In the genomic region with DNA sequence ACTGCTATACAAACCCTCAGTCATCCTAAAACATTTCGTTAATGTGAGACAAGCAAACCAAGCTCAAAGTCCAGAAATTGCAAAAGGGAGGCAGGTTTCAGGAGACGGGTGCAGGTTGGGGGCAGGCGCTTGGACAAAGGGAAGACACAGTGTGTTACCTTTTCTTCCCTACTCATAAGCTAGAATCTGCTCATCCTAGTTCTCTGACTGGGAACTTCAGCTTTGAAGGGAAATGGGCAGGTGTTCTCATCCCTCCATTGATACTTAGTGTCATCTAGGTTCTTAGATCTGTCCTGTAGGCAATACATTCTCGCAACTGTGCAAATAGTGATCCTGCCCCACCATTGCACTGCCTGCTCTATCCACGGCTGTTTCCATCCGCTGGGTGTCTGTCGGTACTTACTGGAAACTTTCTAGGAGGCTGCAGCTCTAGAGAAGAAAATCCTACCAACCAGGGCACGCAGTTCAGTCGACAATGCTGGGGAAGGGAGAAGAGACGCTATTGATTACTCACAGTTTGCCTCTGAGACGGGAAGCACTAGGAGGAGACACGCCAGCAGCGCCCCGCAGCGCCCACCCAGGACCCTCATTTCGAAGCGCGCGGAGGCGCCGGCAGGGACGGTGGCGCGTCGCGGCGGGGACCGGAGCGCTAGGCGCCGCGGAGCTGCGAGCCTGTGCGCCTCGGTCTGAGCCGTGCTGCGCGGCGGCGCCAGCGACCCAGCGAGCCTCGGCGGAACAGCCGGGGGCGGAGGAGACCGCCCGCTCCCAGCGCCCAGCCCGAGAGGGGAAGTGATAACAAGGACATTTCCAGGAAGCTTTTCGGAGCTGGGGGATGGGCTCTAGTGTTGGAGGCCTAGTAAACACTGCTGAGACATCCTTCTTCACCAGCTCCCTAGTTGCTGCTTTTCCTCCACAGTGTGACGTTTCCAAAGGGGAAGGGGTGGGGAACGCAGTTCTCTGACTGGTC, we compare ENCODE assay signal across 1 cellular context.
A peak's percentile ranks its signal among the peaks of the same experiment; 100 is the strongest.
TF ChIP-seq lines count a peak whose summit lies in the region.

PROS1 (minus strand) TSS at position 737 of the 967 bp plus-strand sequence; CDS start at position 590, 147 bp downstream.

TF ChIP-seq in HepG2, 621 proteins besides CTCF, POLR2A, EP300 and RAD21 (continued from another document and continues in another):
- TF ChIP-seq, protein P1, sequence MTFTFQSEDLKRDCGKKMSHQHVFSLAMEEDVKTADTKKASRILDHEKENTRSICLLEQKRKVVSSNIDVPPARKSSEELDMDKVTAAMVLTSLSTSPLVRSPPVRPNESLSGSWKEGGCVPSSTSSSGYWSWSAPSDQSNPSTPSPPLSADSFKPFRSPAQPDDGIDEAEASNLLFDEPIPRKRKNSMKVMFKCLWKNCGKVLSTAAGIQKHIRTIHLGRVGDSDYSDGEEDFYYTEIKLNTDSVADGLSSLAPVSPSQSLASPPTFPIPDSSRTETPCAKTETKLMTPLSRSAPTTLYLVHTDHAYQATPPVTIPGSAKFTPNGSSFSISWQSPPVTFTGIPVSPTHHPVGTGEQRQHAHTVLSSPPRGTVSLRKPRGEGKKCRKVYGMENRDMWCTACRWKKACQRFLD (CRISPR knock-in tag; IDR thresholded peaks at IDR 0.05; ENCODE audit: borderline replicate concordance) = peak; percentile 51; the same call in 1 of the 2 replicates
- no peak for TF ChIP-seq ZNF282 (IDR thresholded peaks at IDR 0.05; ENCODE audit: partially characterized antibody)
- TF ChIP-seq ZNF24 (IDR thresholded peaks at IDR 0.05) = no peak
- peak; percentile 53; the same call in 1 of the 2 replicates for TF ChIP-seq ETV5 (CRISPR knock-in tag; IDR thresholded peaks at IDR 0.05; ENCODE audit: borderline replicate concordance)
- no peak for TF ChIP-seq FOXP1 (IDR thresholded peaks at IDR 0.05)
- TF ChIP-seq FOXP1 (CRISPR knock-in tag; IDR thresholded peaks at IDR 0.05) = 0 out of 2 replicates have a peak, but pooled peaks have one; percentile 33
- TF ChIP-seq KLF16 (CRISPR knock-in tag; IDR thresholded peaks at IDR 0.05) = peak in 1 of 2 experiments; percentile 34; a peak in 1 of 4 replicates
- TF ChIP-seq, protein P2, sequence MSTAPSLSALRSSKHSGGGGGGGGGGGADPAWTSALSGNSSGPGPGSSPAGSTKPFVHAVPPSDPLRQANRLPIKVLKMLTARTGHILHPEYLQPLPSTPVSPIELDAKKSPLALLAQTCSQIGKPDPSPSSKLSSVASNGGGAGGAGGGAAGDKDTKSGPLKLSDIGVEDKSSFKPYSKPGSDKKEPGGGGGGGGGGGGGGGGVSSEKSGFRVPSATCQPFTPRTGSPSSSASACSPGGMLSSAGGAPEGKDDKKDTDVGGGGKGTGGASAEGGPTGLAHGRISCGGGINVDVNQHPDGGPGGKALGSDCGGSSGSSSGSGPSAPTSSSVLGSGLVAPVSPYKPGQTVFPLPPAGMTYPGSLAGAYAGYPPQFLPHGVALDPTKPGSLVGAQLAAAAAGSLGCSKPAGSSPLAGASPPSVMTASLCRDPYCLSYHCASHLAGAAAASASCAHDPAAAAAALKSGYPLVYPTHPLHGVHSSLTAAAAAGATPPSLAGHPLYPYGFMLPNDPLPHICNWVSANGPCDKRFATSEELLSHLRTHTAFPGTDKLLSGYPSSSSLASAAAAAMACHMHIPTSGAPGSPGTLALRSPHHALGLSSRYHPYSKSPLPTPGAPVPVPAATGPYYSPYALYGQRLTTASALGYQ (CRISPR knock-in tag; IDR thresholded peaks at IDR 0.05) = no peak
- TF ChIP-seq SP4 (CRISPR knock-in tag; IDR thresholded peaks at IDR 0.05) = peak; percentile 58; the same call in 1 of the 2 replicates
- peak; percentile 60; the same call in 1 of the 2 replicates for TF ChIP-seq ZNF672 (CRISPR knock-in tag; IDR thresholded peaks at IDR 0.05)
- TF ChIP-seq, protein P3, sequence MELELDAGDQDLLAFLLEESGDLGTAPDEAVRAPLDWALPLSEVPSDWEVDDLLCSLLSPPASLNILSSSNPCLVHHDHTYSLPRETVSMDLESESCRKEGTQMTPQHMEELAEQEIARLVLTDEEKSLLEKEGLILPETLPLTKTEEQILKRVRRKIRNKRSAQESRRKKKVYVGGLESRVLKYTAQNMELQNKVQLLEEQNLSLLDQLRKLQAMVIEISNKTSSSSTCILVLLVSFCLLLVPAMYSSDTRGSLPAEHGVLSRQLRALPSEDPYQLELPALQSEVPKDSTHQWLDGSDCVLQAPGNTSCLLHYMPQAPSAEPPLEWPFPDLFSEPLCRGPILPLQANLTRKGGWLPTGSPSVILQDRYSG (CRISPR knock-in tag; IDR thresholded peaks at IDR 0.05) = peak; percentile 27; the same call in 1 of the 2 replicates
- TF ChIP-seq KAT7 (CRISPR knock-in tag; IDR thresholded peaks at IDR 0.05; ENCODE audit: borderline replicate concordance) = no peak
- peak; percentile 54; the same call in 1 of the 2 replicates for TF ChIP-seq HNF4G (IDR thresholded peaks at IDR 0.05; ENCODE audit: borderline replicate concordance, low read depth, low read length)
- TF ChIP-seq HNF4G (CRISPR knock-in tag; IDR thresholded peaks at IDR 0.05; ENCODE audit: borderline replicate concordance, low read depth) = peak; percentile 49; the same call in 1 of the 2 replicates
- TF ChIP-seq ZFYVE20 (CRISPR knock-in tag; IDR thresholded peaks at IDR 0.05; ENCODE audit: borderline replicate concordance, low read depth) = no peak
- no peak for TF ChIP-seq ZNF432 (CRISPR knock-in tag; IDR thresholded peaks at IDR 0.05; ENCODE audit: borderline replicate concordance)
- 0 out of 2 replicates have a peak, but pooled peaks have one; percentile 3 for TF ChIP-seq MAFF (IDR thresholded peaks at IDR 0.05; ENCODE audit: low read depth, low read length)
- no peak for TF ChIP-seq NR2F1 (CRISPR knock-in tag; IDR thresholded peaks at IDR 0.05)
- peak; percentile 49 for TF ChIP-seq HOXA3 (CRISPR knock-in tag; IDR thresholded peaks at IDR 0.05)
- TF ChIP-seq IRF2 (CRISPR knock-in tag; IDR thresholded peaks at IDR 0.05) = peak; percentile 64; the same call in 1 of the 2 replicates
- TF ChIP-seq HNF4A (CRISPR knock-in tag; IDR thresholded peaks at IDR 0.05) = peak; percentile 86
- TF ChIP-seq MIER3 (CRISPR knock-in tag; IDR thresholded peaks at IDR 0.05; ENCODE audit: borderline replicate concordance) = peak; percentile 56; the same call in 1 of the 2 replicates
- TF ChIP-seq SRY (CRISPR knock-in tag; IDR thresholded peaks at IDR 0.05) = peak; percentile 79; the same call in 1 of the 2 replicates
- TF ChIP-seq, protein P4, sequence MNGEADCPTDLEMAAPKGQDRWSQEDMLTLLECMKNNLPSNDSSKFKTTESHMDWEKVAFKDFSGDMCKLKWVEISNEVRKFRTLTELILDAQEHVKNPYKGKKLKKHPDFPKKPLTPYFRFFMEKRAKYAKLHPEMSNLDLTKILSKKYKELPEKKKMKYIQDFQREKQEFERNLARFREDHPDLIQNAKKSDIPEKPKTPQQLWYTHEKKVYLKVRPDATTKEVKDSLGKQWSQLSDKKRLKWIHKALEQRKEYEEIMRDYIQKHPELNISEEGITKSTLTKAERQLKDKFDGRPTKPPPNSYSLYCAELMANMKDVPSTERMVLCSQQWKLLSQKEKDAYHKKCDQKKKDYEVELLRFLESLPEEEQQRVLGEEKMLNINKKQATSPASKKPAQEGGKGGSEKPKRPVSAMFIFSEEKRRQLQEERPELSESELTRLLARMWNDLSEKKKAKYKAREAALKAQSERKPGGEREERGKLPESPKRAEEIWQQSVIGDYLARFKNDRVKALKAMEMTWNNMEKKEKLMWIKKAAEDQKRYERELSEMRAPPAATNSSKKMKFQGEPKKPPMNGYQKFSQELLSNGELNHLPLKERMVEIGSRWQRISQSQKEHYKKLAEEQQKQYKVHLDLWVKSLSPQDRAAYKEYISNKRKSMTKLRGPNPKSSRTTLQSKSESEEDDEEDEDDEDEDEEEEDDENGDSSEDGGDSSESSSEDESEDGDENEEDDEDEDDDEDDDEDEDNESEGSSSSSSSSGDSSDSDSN (CRISPR knock-in tag; IDR thresholded peaks at IDR 0.05) = peak; percentile 97
- peak; percentile 86 for TF ChIP-seq TMF1 (CRISPR knock-in tag; IDR thresholded peaks at IDR 0.05; ENCODE audit: low read depth)
- TF ChIP-seq SMARCC2 (IDR thresholded peaks at IDR 0.05) = no peak
- no peak for TF ChIP-seq ELF1 (CRISPR knock-in tag; IDR thresholded peaks at IDR 0.05)
- peak; percentile 70 for TF ChIP-seq SALL2 (CRISPR knock-in tag; IDR thresholded peaks at IDR 0.05)
- no peak for TF ChIP-seq JDP2 (CRISPR knock-in tag; IDR thresholded peaks at IDR 0.05; ENCODE audit: borderline replicate concordance)
- peak; percentile 97 for TF ChIP-seq ZNF281 (CRISPR knock-in tag; IDR thresholded peaks at IDR 0.05; ENCODE audit: borderline replicate concordance)
- TF ChIP-seq MYNN (CRISPR knock-in tag; IDR thresholded peaks at IDR 0.05; ENCODE audit: low read depth) = no peak
- TF ChIP-seq KAT8 (CRISPR knock-in tag; IDR thresholded peaks at IDR 0.05) = peak; percentile 74
- no peak for TF ChIP-seq SYNCRIP (IDR thresholded peaks at IDR 0.05; ENCODE audit: insufficient read depth, low read depth, low read length)
- TF ChIP-seq ZSCAN31 (CRISPR knock-in tag; IDR thresholded peaks at IDR 0.05; ENCODE audit: low read depth) = peak; percentile 79; the same call in 1 of the 2 replicates
- peak; percentile 56 for TF ChIP-seq ZEB1 (IDR thresholded peaks at IDR 0.05; ENCODE audit: insufficient replicate concordance, low read depth)
- no peak for TF ChIP-seq ARNT (IDR thresholded peaks at IDR 0.05)
- peak; percentile 72 for TF ChIP-seq ZNF574 (CRISPR knock-in tag; IDR thresholded peaks at IDR 0.05)
- TF ChIP-seq, protein P5, sequence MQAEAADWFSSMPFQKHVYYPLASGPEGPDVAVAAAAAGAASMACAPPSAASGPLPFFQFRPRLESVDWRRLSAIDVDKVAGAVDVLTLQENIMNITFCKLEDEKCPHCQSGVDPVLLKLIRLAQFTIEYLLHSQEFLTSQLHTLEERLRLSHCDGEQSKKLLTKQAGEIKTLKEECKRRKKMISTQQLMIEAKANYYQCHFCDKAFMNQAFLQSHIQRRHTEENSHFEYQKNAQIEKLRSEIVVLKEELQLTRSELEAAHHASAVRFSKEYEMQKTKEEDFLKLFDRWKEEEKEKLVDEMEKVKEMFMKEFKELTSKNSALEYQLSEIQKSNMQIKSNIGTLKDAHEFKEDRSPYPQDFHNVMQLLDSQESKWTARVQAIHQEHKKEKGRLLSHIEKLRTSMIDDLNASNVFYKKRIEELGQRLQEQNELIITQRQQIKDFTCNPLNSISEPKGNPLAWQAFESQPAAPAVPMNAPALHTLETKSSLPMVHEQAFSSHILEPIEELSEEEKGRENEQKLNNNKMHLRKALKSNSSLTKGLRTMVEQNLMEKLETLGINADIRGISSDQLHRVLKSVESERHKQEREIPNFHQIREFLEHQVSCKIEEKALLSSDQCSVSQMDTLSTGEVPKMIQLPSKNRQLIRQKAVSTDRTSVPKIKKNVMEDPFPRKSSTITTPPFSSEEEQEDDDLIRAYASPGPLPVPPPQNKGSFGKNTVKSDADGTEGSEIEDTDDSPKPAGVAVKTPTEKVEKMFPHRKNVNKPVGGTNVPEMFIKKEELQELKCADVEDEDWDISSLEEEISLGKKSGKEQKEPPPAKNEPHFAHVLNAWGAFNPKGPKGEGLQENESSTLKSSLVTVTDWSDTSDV (CRISPR knock-in tag; IDR thresholded peaks at IDR 0.05) = no peak; the same call in 1 of the 2 replicates
- TF ChIP-seq FOXO1 (CRISPR knock-in tag; IDR thresholded peaks at IDR 0.05) = peak; percentile 59; the same call in 1 of the 2 replicates
